In genomic region chr15:70664494-70664893, GRCh38 we compare ENCODE assay signal across 17 cellular contexts.
DNase-seq lines count a peak whose midpoint lies in the region; ATAC-seq and TF ChIP-seq lines count a peak whose summit lies in the region.
"Had no signal": no experiment of that assay in that cellular context is flagged by ENCODE, and none has a peak within 500 bp of the region (broad histone marks: within the 10 kb centered on the region; RNA-seq: fewer than 3 reads in every experiment).

No MANE protein-coding gene starts in this region.

- TF ChIP-seq CTCF in heart left ventricle (IDR thresholded peaks at IDR 0.05): no peak

- DNase-seq in NCI-H2171 treated with DMSO at 0.1 percent for 48 hours (lab: John Stamatoyannopoulos, UW) (peak; percentile 41), NCI-H2171 (lab: John Stamatoyannopoulos, UW) (no peak), heart left ventricle (peak in 1 of 5 donors; percentile 30), cardiac septum (ENCODE audit: low spot score) (no peak), LHCN-M2 (ENCODE audit: low read depth) (peak; percentile 16), left ventricle myocardium superior (no peak), GM19240 (ENCODE audit: insufficient read length, low spot score) (no peak), caudate nucleus (lab: John Stamatoyannopoulos, UW) (no peak)
- DNase-seq: 8988T; Calu3; CD8-positive, alpha-beta T cell; GM23248; IMR-90 had no signal

- peak in 3 of 4 donors; percentile 66 to 77 (median 67) for ATAC-seq in heart left ventricle
- ATAC-seq in left ventricle myocardium superior: peak; percentile 73
- ATAC-seq: CD8-positive, alpha-beta T cell; K562 had no signal

- intact Hi-C loops in heart left ventricle (cut with DNase I): no loop called here
- intact Hi-C loops in cardiac septum (cut with DNase I): loop anchor here (10.0 kb wide), 1 partner anchor 100 kb away; no protein-coding TSS in a partner anchor
- intact Hi-C loops in left ventricle myocardium superior (cut with micrococcal nuclease): no loop called here

- peaks cover 0 to 83% (median 34%) of the 10 kb centered on the region in 9 donors for H3K36me3 ChIP-seq in heart left ventricle
- H3K36me3 ChIP-seq: BLaER1 treated with 17β-estradiol and CSF1 and Interleukin-3, amounts not matched to agents 10 nM and 100 nM had no signal

- no peak for TF ChIP-seq POLR2A in heart left ventricle (IDR thresholded peaks at IDR 0.05)

- H3K9me3 ChIP-seq in heart left ventricle: no peaks in the 10 kb centered on the region
- H3K9me3 ChIP-seq: BLaER1 treated with 17β-estradiol and CSF1 and Interleukin-3, amounts not matched to agents 10 nM and 100 nM; HAP-1 had no signal

- peaks cover 0 to 29% (median 7%) of the 10 kb centered on the region in 12 donors for H3K4me1 ChIP-seq in heart left ventricle
- H3K4me1 ChIP-seq: HAP-1 had no signal

- no peak overlapping the region for H3K4me3 ChIP-seq in heart left ventricle
- H3K4me3 ChIP-seq: BLaER1 treated with 17β-estradiol and CSF1 and Interleukin-3, amounts not matched to agents 10 nM and 100 nM; GM23248; HAP-1; K562 had no signal

- H3K27ac ChIP-seq in heart left ventricle (no peak overlapping the region), caudate nucleus (ENCODE audit: low read depth, low read length) (no peak overlapping the region)
- H3K27ac ChIP-seq: BLaER1 treated with 17β-estradiol and CSF1 and Interleukin-3, amounts not matched to agents 10 nM and 100 nM; GM23248; HL-60 had no signal

- WGBS in heart left ventricle, 4 donors: 67 to 74% (median 71%) methylated on average over 4 of the region's 4 CpGs

- no peaks in the 10 kb centered on the region for H3K27me3 ChIP-seq in heart left ventricle
- H3K27me3 ChIP-seq: BLaER1 treated with 17β-estradiol and CSF1 and Interleukin-3, amounts not matched to agents 10 nM and 100 nM had no signal

Comparison
In these comparisons a context has a peak if more than half of its experiments do, and no peak if none do; other contexts are left out.
1. DNase-seq: peak in NCI-H2171 treated with DMSO at 0.1 percent for 48 hours (single experiment) and LHCN-M2 (single experiment); none in NCI-H2171 (single experiment), cardiac septum (single experiment), left ventricle myocardium superior (single experiment), GM19240 (single experiment) and caudate nucleus (0 of 61).